17 cellular contexts compared by ENCODE assay signal in the genomic region with DNA sequence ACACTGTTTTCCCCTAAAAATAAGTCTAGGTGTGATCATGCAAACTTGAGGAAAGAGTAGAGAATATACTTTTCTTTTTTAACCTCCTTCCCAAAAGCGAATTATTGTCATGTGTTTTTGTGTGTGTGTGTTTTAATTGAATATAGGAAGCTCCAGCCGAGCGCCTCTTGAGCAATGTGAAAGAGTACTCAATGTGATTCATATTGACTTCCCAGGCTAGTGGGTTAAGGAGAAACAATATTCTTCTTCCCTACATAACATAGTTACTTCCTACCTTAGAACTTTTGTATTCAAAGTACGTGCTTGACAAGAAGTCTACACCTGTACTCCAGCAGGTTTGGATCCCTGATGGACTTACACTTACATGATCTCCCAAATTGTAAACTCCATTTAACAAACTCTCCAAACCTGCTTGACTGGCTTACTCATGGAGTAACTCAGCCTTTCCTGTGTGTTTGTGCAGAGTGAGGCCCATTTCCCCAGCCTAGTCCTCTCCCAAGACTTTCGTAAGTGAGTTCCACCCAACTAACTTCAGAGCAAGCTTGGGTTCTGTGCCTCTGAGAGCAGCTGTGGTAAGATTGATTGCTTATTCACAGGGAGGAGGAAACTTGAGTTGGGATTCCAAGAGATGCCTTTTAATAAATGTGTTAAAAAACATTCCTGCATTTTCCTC. TPM values are rescaled to one million over a fixed set of nuclear protein-coding genes. Genes with fewer than 3 reads are reported as not detected.
DNase-seq lines count a peak whose midpoint lies in the region; ATAC-seq and TF ChIP-seq lines count a peak whose summit lies in the region.
"Had no signal": no experiment of that assay in that cellular context is flagged by ENCODE, and none has a peak within 500 bp of the region (broad histone marks: within the 10 kb centered on the region; RNA-seq: fewer than 3 reads in every experiment).

No MANE protein-coding gene starts in this region.

- no peak overlapping the region for H3K4me3 ChIP-seq in epithelial cell of esophagus (ENCODE audit: low read length)
- H3K4me3 ChIP-seq in lower lobe of right lung, result no peak overlapping the region
- H3K4me3 ChIP-seq in upper lobe of right lung, result no peak overlapping the region
- H3K4me3 ChIP-seq: A549, thoracic aorta had no signal

- peak; percentile 21 for DNase-seq in NCI-H748 (lab: John Stamatoyannopoulos, UW; ENCODE audit: unreplicated experiment)
- no peak for DNase-seq in NCI-H748 treated with DMSO at 0.1 percent for 48 hours (lab: John Stamatoyannopoulos, UW)
- peak; percentile 96 for DNase-seq in epithelial cell of esophagus (ENCODE audit: low read depth)
- DNase-seq in lower lobe of right lung, result peak; percentile 61
- no peak for DNase-seq in upper lobe of right lung
- no peak for DNase-seq in stimulated activated CD4-positive, alpha-beta T cell treated with anti-CD3 and anti-CD28 coated beads, Interleukin-4, amount 100 ng/mL, for 4 hours
- no peak for DNase-seq in activated CD4-positive, alpha-beta T cell treated with anti-CD3 and anti-CD28 coated beads for 4 hours
- DNase-seq in NCI-H2227 (lab: John Stamatoyannopoulos, UW; ENCODE audit: unreplicated experiment), result no peak
- DNase-seq: activated naive CD4-positive, alpha-beta T cell treated with anti-CD3 and anti-CD28 coated beads for 36 hours; caudate nucleus; erythroblast; NCI-H1694; NCI-H82; SHP77; stimulated activated CD4-positive, alpha-beta T cell treated with anti-CD3 and anti-CD28 coated beads, Interleukin-12 subunit alpha, Interleukin-12 subunit beta, amount 100 ng/mL, for 4 hours had no signal

- peak; percentile 53 to 72 for ATAC-seq in lower lobe of right lung
- peak; percentile 82 for ATAC-seq in upper lobe of right lung
- ATAC-seq: A549 had no signal

- H3K27me3 ChIP-seq in lower lobe of right lung (ENCODE audit: low read depth), result no peaks in the 10 kb centered on the region
- H3K27me3 ChIP-seq in upper lobe of right lung, result no peaks in the 10 kb centered on the region

- no peak for TF ChIP-seq CTCF in epithelial cell of esophagus (IDR thresholded peaks at IDR 0.05; ENCODE audit: insufficient read depth, low read depth, low read length, missing control alignments)
- no peak for TF ChIP-seq CTCF in lower lobe of right lung (IDR thresholded peaks at IDR 0.05)
- no peak for TF ChIP-seq CTCF in upper lobe of right lung (IDR thresholded peaks at IDR 0.05)

- no peaks in the 10 kb centered on the region for H3K9me3 ChIP-seq in lower lobe of right lung
- no peaks in the 10 kb centered on the region for H3K9me3 ChIP-seq in upper lobe of right lung
- H3K9me3 ChIP-seq: thoracic aorta had no signal

- intact Hi-C loops in lower lobe of right lung (cut with DNase I) (no loop called here), upper lobe of right lung (cut with DNase I) (no loop called here)

- no peak overlapping the region for H3K27ac ChIP-seq in lower lobe of right lung
- H3K27ac ChIP-seq in upper lobe of right lung, result no peak overlapping the region
- H3K27ac ChIP-seq: A549, thoracic aorta had no signal

- H3K4me1 ChIP-seq in lower lobe of right lung (peaks cover 11% of the 10 kb centered on the region), upper lobe of right lung (peaks cover 7% of the 10 kb centered on the region)
- H3K4me1 ChIP-seq: A549 had no signal

- H3K36me3 ChIP-seq in lower lobe of right lung (no peaks in the 10 kb centered on the region), upper lobe of right lung (no peaks in the 10 kb centered on the region)
- H3K36me3 ChIP-seq: thoracic aorta had no signal

RNA-seq across cellular contexts. Expression of a gene that starts 9.3 kb away (rescaled TPM):
- total RNA-seq in lower lobe of right lung (0.15 TPM), upper lobe of right lung (1.6 TPM)

Comparison
In these comparisons a context has a peak if more than half of its experiments do, and no peak if none do; other contexts are left out.
1. DNase-seq: peak in NCI-H748 (single experiment), epithelial cell of esophagus (single experiment) and lower lobe of right lung (single experiment); none in NCI-H748 treated with DMSO at 0.1 percent for 48 hours (single experiment), upper lobe of right lung (single experiment), stimulated activated CD4-positive, alpha-beta T cell treated with anti-CD3 and anti-CD28 coated beads, Interleukin-4, amount 100 ng/mL, for 4 hours (0 of 2), activated CD4-positive, alpha-beta T cell treated with anti-CD3 and anti-CD28 coated beads for 4 hours (0 of 2) and NCI-H2227 (single experiment).